In genomic region chr14:23514009-23514962, GRCh38 we compare ENCODE assay signal across 14 cellular contexts. TPM values are rescaled to one million over a fixed set of nuclear protein-coding genes. Genes with fewer than 3 reads are reported as not detected.
DNase-seq lines count a peak whose midpoint lies in the region; ATAC-seq and TF ChIP-seq lines count a peak whose summit lies in the region.
"Had no signal": no experiment of that assay in that cellular context is flagged by ENCODE, and none has a peak within 500 bp of the region (broad histone marks: within the 10 kb centered on the region; RNA-seq: fewer than 3 reads in every experiment).

No MANE protein-coding gene starts in this region.

- ATAC-seq in Right ventricle myocardium superior (ENCODE audit: poor library complexity) (peak; percentile 27), HG03196 (IDR thresholded peaks at IDR 0.05; ENCODE audit: unreplicated experiment) (no peak)
- ATAC-seq: activated naive CD8-positive, alpha-beta T cell treated with anti-CD3 and anti-CD28 coated beads, Interleukin-2, amount 50 U/mL, for 24 hours had no signal

- TF ChIP-seq CTCF in left ventricle myocardium inferior (IDR thresholded peaks at IDR 0.05; ENCODE audit: borderline replicate concordance) (no peak), RWPE1 (conservative IDR thresholded peaks at IDR 0.05; ENCODE audit: low read depth) (no peak)

- H3K9me3 Mint-ChIP-seq in CD8-positive, alpha-beta memory T cell = no peaks in the 10 kb centered on the region
- H3K9me3 Mint-ChIP-seq: activated naive CD8-positive, alpha-beta T cell treated with anti-CD3 and anti-CD28 coated beads, Interleukin-2, amount 50 U/mL, for 24 hours; T-helper 2 cell treated with Interferon-gamma antibody and Interleukin-4, amounts not matched to agents 5 μg/mL and 100 μg/mL, for 36 hours had no signal

- H3K27ac ChIP-seq in left ventricle myocardium inferior (replicated peaks) (no peak overlapping the region), RWPE1 (peak overlapping the region; percentile 89), temporal lobe (ENCODE audit: low read depth, low read length) (peak overlapping the region; percentile 98)
- H3K27ac ChIP-seq in CD8-positive, alpha-beta memory T cell (ENCODE audit: low read depth, low read length) = no peak overlapping the region

- no peak overlapping the region for H3K4me3 Mint-ChIP-seq in CD8-positive, alpha-beta memory T cell
- H3K4me3 Mint-ChIP-seq: activated naive CD8-positive, alpha-beta T cell treated with anti-CD3 and anti-CD28 coated beads, Interleukin-2, amount 50 U/mL, for 24 hours; T-helper 2 cell treated with Interferon-gamma antibody and Interleukin-4, amounts not matched to agents 5 μg/mL and 100 μg/mL, for 36 hours had no signal

- H3K4me3 ChIP-seq in left ventricle myocardium inferior = no peak overlapping the region
- H3K4me3 ChIP-seq in CD8-positive, alpha-beta memory T cell (ENCODE audit: low read length) = no peak overlapping the region

- no peaks in the 10 kb centered on the region for H3K27me3 ChIP-seq in left ventricle myocardium inferior (ENCODE audit: low read depth)
- H3K27me3 ChIP-seq in CD8-positive, alpha-beta memory T cell (ENCODE audit: insufficient read depth, low read length, poor library complexity, severe bottlenecking) = no peaks in the 10 kb centered on the region

- no peaks in the 10 kb centered on the region for H3K36me3 ChIP-seq in left ventricle myocardium inferior
- no peaks in the 10 kb centered on the region for H3K36me3 ChIP-seq in CD8-positive, alpha-beta memory T cell (ENCODE audit: insufficient read depth, low read length)

- H3K27me3 Mint-ChIP-seq in CD8-positive, alpha-beta memory T cell = peaks cover 0 to 2% of the 10 kb centered on the region in 2 donors
- H3K27me3 Mint-ChIP-seq: activated naive CD8-positive, alpha-beta T cell treated with anti-CD3 and anti-CD28 coated beads, Interleukin-2, amount 50 U/mL, for 24 hours; CD4-positive, alpha-beta memory T cell; progenitor cell of endocrine pancreas had no signal

- no peaks in the 10 kb centered on the region for H3K4me1 ChIP-seq in left ventricle myocardium inferior
- peaks cover 6% of the 10 kb centered on the region for H3K4me1 ChIP-seq in CD8-positive, alpha-beta memory T cell (ENCODE audit: insufficient read depth, low read length)

- H3K36me3 Mint-ChIP-seq in CD8-positive, alpha-beta memory T cell = peaks cover 2 to 11% (median 4%) of the 10 kb centered on the region in 3 donors

- intact Hi-C loops in Right ventricle myocardium superior (cut with DNase I) (no loop called here), left ventricle myocardium inferior (cut with micrococcal nuclease) (no loop called here)

- POLR2A ChIA-PET in RWPE1 (lab: Yijun Ruan, JAX; ENCODE audit: low non-redundant PET) = no interaction called here
- POLR2A ChIA-PET in CD8-positive, alpha-beta memory T cell (lab: Charles Lee) = interaction anchor here (0.5 kb wide), 1 partner anchor 9 kb away, joined by 4 read pairs; no protein-coding TSS in a partner anchor

- H3K9me3 ChIP-seq in left ventricle myocardium inferior (replicated peaks) = no peaks in the 10 kb centered on the region
- H3K9me3 ChIP-seq in CD8-positive, alpha-beta memory T cell (ENCODE audit: low read length) = no peaks in the 10 kb centered on the region

- CTCF ChIA-PET in RWPE1 (lab: Yijun Ruan, JAX) = no interaction called here
- CTCF ChIA-PET in CD8-positive, alpha-beta memory T cell (lab: Charles Lee) = interaction anchor here (1.7 kb wide), 1 partner anchor 15 kb away, joined by 4 read pairs; no protein-coding TSS in a partner anchor

- no peak for DNase-seq in Right ventricle myocardium superior
- no peak for DNase-seq in left ventricle myocardium inferior
- no peak for DNase-seq in RWPE1 (ENCODE audit: low spot score)
- peak; percentile 32 for DNase-seq in islet precursor cell
- DNase-seq in CD8-positive, alpha-beta memory T cell = no peak
- no peak for DNase-seq in retina
- DNase-seq: activated CD4-positive, alpha-beta T cell treated with anti-CD3 and anti-CD28 coated beads for 1 hour; activated naive CD8-positive, alpha-beta T cell treated with anti-CD3 and anti-CD28 coated beads, Interleukin-2, amount 50 U/mL, for 24 hours; CD4-positive, alpha-beta memory T cell; left cardiac atrium had no signal

- peaks cover 3 to 11% (median 5%) of the 10 kb centered on the region in 3 donors for H3K4me1 Mint-ChIP-seq in CD8-positive, alpha-beta memory T cell

- peak overlapping the region in 2 of 8 donors; percentile 35 to 58 for H3K27ac Mint-ChIP-seq in CD8-positive, alpha-beta memory T cell
- H3K27ac Mint-ChIP-seq: activated naive CD8-positive, alpha-beta T cell treated with anti-CD3 and anti-CD28 coated beads, Interleukin-2, amount 50 U/mL, for 24 hours; progenitor cell of endocrine pancreas; T-helper 2 cell treated with Interferon-gamma antibody and Interleukin-4, amounts not matched to agents 5 μg/mL and 100 μg/mL, for 36 hours had no signal

RNA-seq across cellular contexts. Expression of gene ZFHX2, which starts 37.3 kb away (rescaled TPM):
- total RNA-seq in Right ventricle myocardium superior (0.97 TPM), left ventricle myocardium inferior (0.74 TPM), temporal lobe (1.5 TPM)
- 1 to 10 TPM; 2.4 to 2.5 TPM for total RNA-seq in CD8-positive, alpha-beta memory T cell
- not detected for polyA plus RNA-seq in CD8-positive, alpha-beta memory T cell
- polyA plus RNA-seq: CD4-positive, alpha-beta memory T cell had no signal

RNA-seq across cellular contexts. Expression of gene THTPA, which starts 41.8 kb away (rescaled TPM):
- total RNA-seq in Right ventricle myocardium superior (15.4 TPM), left ventricle myocardium inferior (17.2 TPM), temporal lobe (16.7 TPM)
- 10 to 100 TPM; 13.4 TPM for total RNA-seq in CD8-positive, alpha-beta memory T cell
- polyA plus RNA-seq in CD8-positive, alpha-beta memory T cell = 10.7 TPM

RNA-seq across cellular contexts. Expression of gene NGDN, which starts 44.8 kb away (rescaled TPM):
- 17.0 TPM for total RNA-seq in Right ventricle myocardium superior
- 17.2 TPM for total RNA-seq in left ventricle myocardium inferior
- total RNA-seq in temporal lobe = 34.2 TPM
- total RNA-seq in CD8-positive, alpha-beta memory T cell = 10 to 100 TPM; 82.7 to 88.7 TPM
- polyA plus RNA-seq in CD8-positive, alpha-beta memory T cell = 74.9 TPM

RNA-seq across cellular contexts. Expression of gene AP1G2, which starts 53.3 kb away (rescaled TPM):
- 10.7 TPM for total RNA-seq in Right ventricle myocardium superior
- total RNA-seq in left ventricle myocardium inferior = 10.4 TPM
- 10.6 TPM for total RNA-seq in temporal lobe
- total RNA-seq in CD8-positive, alpha-beta memory T cell = 100 to 1,000 TPM; 152 to 154 TPM
- 80.8 TPM for polyA plus RNA-seq in CD8-positive, alpha-beta memory T cell

Comparison
In these comparisons a context has a peak if more than half of its experiments do, and no peak if none do; other contexts are left out.
1. H3K27ac ChIP-seq: peak in RWPE1 (single experiment) and temporal lobe (single experiment); none in left ventricle myocardium inferior (single experiment) and CD8-positive, alpha-beta memory T cell (single experiment).